1 cellular context compared by ENCODE assay signal in the genomic region with DNA sequence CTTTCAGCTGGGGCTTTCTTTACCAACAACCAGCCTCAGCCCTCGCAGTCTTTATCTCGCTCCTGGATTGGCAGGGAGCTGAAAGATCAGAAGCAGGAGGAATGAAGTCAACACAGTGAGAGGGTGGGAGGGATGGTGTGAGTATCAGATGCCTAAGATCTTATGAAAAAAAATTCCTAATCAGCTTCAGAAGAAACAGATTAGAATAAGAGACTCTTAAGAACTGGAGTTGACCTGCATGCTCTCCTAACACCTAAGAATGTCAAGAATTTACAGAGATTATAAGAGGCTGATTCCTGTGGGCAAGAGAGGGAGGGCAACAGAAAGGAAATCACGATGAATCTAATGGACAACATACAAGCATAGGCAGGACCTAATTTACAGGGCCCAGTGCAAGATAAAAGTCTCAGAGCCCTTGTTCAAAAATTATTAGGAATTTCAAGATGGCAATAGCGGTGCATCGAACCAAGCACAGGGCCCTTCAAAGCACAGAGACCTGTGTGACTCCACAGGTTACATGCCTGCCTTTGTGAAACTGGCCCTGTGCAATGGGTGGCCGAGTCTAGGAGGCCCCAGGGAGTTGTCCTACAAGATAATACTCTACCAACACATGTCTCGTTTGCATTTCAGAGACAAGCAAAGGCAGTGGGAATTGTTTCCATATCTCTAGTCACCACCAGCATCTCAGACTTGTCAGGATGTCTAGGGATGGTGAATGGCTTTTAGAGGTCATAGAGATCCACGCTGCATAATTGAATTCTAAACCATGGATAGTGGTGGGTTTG.
TF ChIP-seq lines count a peak whose summit lies in the region.

No MANE protein-coding gene starts in this region.

TF ChIP-seq in IMR-90, 13 proteins besides CTCF, POLR2A, EP300 and RAD21:
- no peak for TF ChIP-seq MXI1 (IDR thresholded peaks at IDR 0.05; ENCODE audit: borderline replicate concordance, low read depth, low read length)
- no peak for TF ChIP-seq CHD1 (IDR thresholded peaks at IDR 0.05; ENCODE audit: low read depth, low read length)
- TF ChIP-seq RCOR1 (IDR thresholded peaks at IDR 0.05; ENCODE audit: insufficient replicate concordance, low read length) = no peak
- TF ChIP-seq CEBPB (IDR thresholded peaks at IDR 0.05; ENCODE audit: low read depth, low read length) = no peak
- TF ChIP-seq MAFK (IDR thresholded peaks at IDR 0.05; ENCODE audit: low read depth, low read length) = no peak
- no peak for TF ChIP-seq SMC3 (IDR thresholded peaks at IDR 0.05; ENCODE audit: low read depth, low read length)
- TF ChIP-seq, protein P1, sequence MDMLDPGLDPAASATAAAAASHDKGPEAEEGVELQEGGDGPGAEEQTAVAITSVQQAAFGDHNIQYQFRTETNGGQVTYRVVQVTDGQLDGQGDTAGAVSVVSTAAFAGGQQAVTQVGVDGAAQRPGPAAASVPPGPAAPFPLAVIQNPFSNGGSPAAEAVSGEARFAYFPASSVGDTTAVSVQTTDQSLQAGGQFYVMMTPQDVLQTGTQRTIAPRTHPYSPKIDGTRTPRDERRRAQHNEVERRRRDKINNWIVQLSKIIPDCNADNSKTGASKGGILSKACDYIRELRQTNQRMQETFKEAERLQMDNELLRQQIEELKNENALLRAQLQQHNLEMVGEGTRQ (IDR thresholded peaks at IDR 0.05; ENCODE audit: low read depth, low read length) = no peak
- no peak for TF ChIP-seq RFX5 (IDR thresholded peaks at IDR 0.05; ENCODE audit: low read depth, low read length)
- TF ChIP-seq, protein P2, sequence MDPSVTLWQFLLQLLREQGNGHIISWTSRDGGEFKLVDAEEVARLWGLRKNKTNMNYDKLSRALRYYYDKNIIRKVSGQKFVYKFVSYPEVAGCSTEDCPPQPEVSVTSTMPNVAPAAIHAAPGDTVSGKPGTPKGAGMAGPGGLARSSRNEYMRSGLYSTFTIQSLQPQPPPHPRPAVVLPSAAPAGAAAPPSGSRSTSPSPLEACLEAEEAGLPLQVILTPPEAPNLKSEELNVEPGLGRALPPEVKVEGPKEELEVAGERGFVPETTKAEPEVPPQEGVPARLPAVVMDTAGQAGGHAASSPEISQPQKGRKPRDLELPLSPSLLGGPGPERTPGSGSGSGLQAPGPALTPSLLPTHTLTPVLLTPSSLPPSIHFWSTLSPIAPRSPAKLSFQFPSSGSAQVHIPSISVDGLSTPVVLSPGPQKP (IDR thresholded peaks at IDR 0.05; ENCODE audit: borderline replicate concordance, low read depth, low read length) = no peak
